ENCODE assay signal across 20 cellular contexts in the genomic region with DNA sequence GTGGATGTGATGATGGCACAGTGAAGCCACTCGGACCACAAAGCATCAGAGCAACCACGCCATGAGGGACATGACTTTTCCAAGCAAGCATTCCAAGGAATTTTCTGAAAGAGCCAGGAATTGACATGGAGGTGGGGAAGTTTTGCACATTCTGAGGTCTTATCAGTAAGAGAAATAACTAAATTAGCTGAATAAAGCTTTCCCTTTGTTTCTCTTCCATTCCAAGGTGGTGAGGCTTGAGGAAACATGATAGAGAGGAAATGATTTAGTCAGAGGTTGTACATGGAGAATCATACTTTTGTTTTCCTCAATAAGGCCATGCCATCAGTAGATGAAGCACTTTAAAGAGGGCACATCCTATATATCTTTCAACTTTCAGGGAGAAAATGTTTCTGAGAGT.
DNase-seq lines count a peak whose midpoint lies in the region; ATAC-seq and TF ChIP-seq lines count a peak whose summit lies in the region.
"Had no signal": no experiment of that assay in that cellular context is flagged by ENCODE, and none has a peak within 500 bp of the region (broad histone marks: within the 10 kb centered on the region; RNA-seq: fewer than 3 reads in every experiment).

No MANE protein-coding gene starts in this region.

- H3K27me3 ChIP-seq in brain microvascular endothelial cell (replicated peaks): no peaks in the 10 kb centered on the region

- peak; percentile 80 for DNase-seq in COLO829 (ENCODE audit: low spot score)
- DNase-seq in HT1080 (ENCODE audit: low read depth): peak; percentile 71
- DNase-seq in brain microvascular endothelial cell: peak; percentile 26
- peak; percentile 20 to 41 for DNase-seq in foreskin fibroblast
- DNase-seq in AML-193 (lab: John Stamatoyannopoulos, UW): no peak
- DNase-seq in HuH-7.5 (ENCODE audit: low spot score): no peak
- DNase-seq in SIG-M5 treated with dmso at 0.1 percent for 504 hours (lab: John Stamatoyannopoulos, UW; ENCODE audit: unreplicated experiment): no peak
- DNase-seq: EL, H9, KG1, NCI-H1436, NCI-H2029 treated with DMSO at 0.1 percent for 48 hours, NCI-H2171 treated with DMSO at 0.1 percent for 48 hours, NCI-H510A treated with DMSO at 0.1 percent for 48 hours, NCI-H82, PC-3 had no signal

- no peak for TF ChIP-seq CTCF in brain microvascular endothelial cell (IDR thresholded peaks at IDR 0.05; ENCODE audit: low read depth, low read length, missing control alignments)
- TF ChIP-seq CTCF in foreskin fibroblast (IDR thresholded peaks at IDR 0.05; ENCODE audit: low read depth, low read length): no peak

- in situ Hi-C loops in brain microvascular endothelial cell (cut with HindIII; ENCODE audit: low pct_ligation_motif_present, low sequenced_read_pairs): no loop called here

- no peak for ATAC-seq in GM19452 (IDR thresholded peaks at IDR 0.05; ENCODE audit: unreplicated experiment)
- ATAC-seq: PC-3 had no signal

- H3K4me3 ChIP-seq in brain microvascular endothelial cell (ENCODE audit: low read depth, low read length): no peak overlapping the region
- no peak overlapping the region for H3K4me3 ChIP-seq in foreskin fibroblast (ENCODE audit: low read depth in 1 of 2, low read length in 2 of 2)
- H3K4me3 ChIP-seq: SK-N-MC had no signal

- H3K36me3 ChIP-seq in brain microvascular endothelial cell (replicated peaks): no peaks in the 10 kb centered on the region

- no peak overlapping the region for H3K27ac ChIP-seq in brain microvascular endothelial cell
- H3K27ac ChIP-seq: C4-2B, HL-60, SK-N-MC had no signal

Comparison
In these comparisons a context has a peak if more than half of its experiments do, and no peak if none do; other contexts are left out.
1. DNase-seq: peak in COLO829 (single experiment), HT1080 (single experiment), brain microvascular endothelial cell (single experiment) and foreskin fibroblast (2 of 2); none in AML-193 (0 of 2), HuH-7.5 (single experiment) and SIG-M5 treated with dmso at 0.1 percent for 504 hours (single experiment).